ENCODE assay signal across 25 cellular contexts in the genomic region with DNA sequence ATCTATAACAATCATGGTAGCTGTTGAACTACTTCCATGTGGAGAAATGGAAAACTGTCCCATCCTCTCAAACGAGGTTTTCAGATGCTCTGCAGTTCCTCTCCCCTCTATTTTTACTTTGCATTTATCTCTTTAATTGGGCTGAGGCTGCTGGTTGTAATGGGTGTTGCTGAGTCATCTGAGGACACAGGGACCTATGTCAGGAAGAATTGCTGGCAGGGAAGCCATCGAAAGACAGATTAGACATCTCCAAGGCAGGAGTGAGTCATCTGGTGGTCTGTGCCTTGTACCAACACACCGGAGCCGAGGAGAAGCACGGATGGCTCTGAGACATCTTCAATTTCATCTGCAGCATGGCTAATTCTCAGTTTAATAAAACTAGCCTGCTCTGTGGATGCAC.
A peak's percentile ranks its signal among the peaks of the same experiment; 100 is the strongest.
DNase-seq lines count a peak whose midpoint lies in the region; ATAC-seq, FAIRE-seq and TF ChIP-seq lines count a peak whose summit lies in the region.
"Had no signal": no experiment of that assay in that cellular context is flagged by ENCODE, and none has a peak within 500 bp of the region (broad histone marks: within the 10 kb centered on the region; RNA-seq: fewer than 3 reads in every experiment).

No MANE protein-coding gene starts in this region.

- no peak overlapping the region for H2BK5ac ChIP-seq in H1 (ENCODE audit: low read depth, low read length)
- no peak overlapping the region for H2BK5ac ChIP-seq in mesendoderm (ENCODE audit: low read length)

- H2BK120ac ChIP-seq in H1 (replicated peaks; ENCODE audit: low read depth, low read length), result no peak overlapping the region
- H2BK120ac ChIP-seq in mesendoderm (ENCODE audit: low read depth, low read length), result no peak overlapping the region

- H3K4ac ChIP-seq in H1 (replicated peaks; ENCODE audit: insufficient read length, low read depth, low read length) (no peak overlapping the region), mesendoderm (ENCODE audit: low read depth, low read length) (no peak overlapping the region)

- H3K4me1 ChIP-seq in H1 (replicated peaks in 1 of 4; ENCODE audit: control insufficient read depth in 3 of 4, insufficient read depth in 4 of 4, low read length in 3 of 4), result peaks cover 0 to 5% (median 0%) of the 10 kb centered on the region in 4 experiments; a peak in 1 of 7 replicates
- no peaks in the 10 kb centered on the region for H3K4me1 ChIP-seq in mesendoderm (ENCODE audit: control insufficient read depth, low read depth, low read length)
- H3K4me1 ChIP-seq: upper lobe of left lung had no signal

- H3K27ac ChIP-seq in H1 (ENCODE audit: low read depth, low read length) (no peak overlapping the region), mesendoderm (ENCODE audit: low read depth, low read length) (no peak overlapping the region)
- H3K27ac ChIP-seq: GM23248, upper lobe of left lung had no signal

- WGBS in H1 (ENCODE audit: extremely low coverage in 1 of 2, insufficient coverage in 1 of 2, insufficient read length in 1 of 2, insufficient replicate concordance in 2 of 2, low coverage in 1 of 2, low lambda C conversion rate in 2 of 2, missing lambda C conversion rate in 1 of 2), 2 experiments, result 88% methylated on average over 5 of the region's 5 CpGs; no CpG with 5 or more reads in 1 of the 2 experiments
- no CpG with 5 or more reads among the region's 5 CpGs for WGBS in mesendoderm (ENCODE audit: extremely low coverage, insufficient coverage, low lambda C conversion rate)

- no peaks in the 10 kb centered on the region for H3K23me2 ChIP-seq in H1 (ENCODE audit: low read depth, low read length)

- H3K36me3 ChIP-seq in MG63 (no peaks in the 10 kb centered on the region), H1 (ENCODE audit: control insufficient read depth in 2 of 4, insufficient read depth in 4 of 4, low read length in 3 of 4) (no peaks in the 10 kb centered on the region), mesendoderm (ENCODE audit: control insufficient read depth, insufficient read depth, low read length) (no peaks in the 10 kb centered on the region)
- H3K36me3 ChIP-seq: upper lobe of left lung had no signal

- no peak overlapping the region for H4K91ac ChIP-seq in H1 (replicated peaks; ENCODE audit: insufficient read length, low read length)

- ATAC-seq in left lobe of liver, result no peak

- H2AFZ ChIP-seq in H1 (ENCODE audit: low read length), result no peak overlapping the region
- H2AFZ ChIP-seq: GM23248 had no signal

- POLR2A ChIA-PET in H1 (lab: Charles Lee; ENCODE audit: partially characterized antibody), result no interaction called here

- no peak for TF ChIP-seq CTCF in H1 (IDR thresholded peaks at IDR 0.05; ENCODE audit: control extremely low read depth in 1 of 3, insufficient read depth in 1 of 3, low read depth in 1 of 3, low read length in 3 of 3)

- no peak overlapping the region for H4K5ac ChIP-seq in H1 (ENCODE audit: insufficient read length, low read depth, low read length)
- no peak overlapping the region for H4K5ac ChIP-seq in mesendoderm (ENCODE audit: low read length)

- TF ChIP-seq RAD21 in H1 (IDR thresholded peaks at IDR 0.05 in 1 of 2, conservative IDR thresholded peaks at IDR 0.05 in 1 of 2; ENCODE audit: low read depth in 2 of 2, low read length in 2 of 2), result no peak

- H3K79me1 ChIP-seq in H1 (ENCODE audit: low read depth, low read length) (no peaks in the 10 kb centered on the region), mesendoderm (ENCODE audit: low read length) (no peaks in the 10 kb centered on the region)

- CTCF ChIA-PET in H1 (lab: Charles Lee; ENCODE audit: partially characterized antibody), result no interaction called here

- H2AK5ac ChIP-seq in H1 (ENCODE audit: low read depth, low read length), result peak overlapping the region; percentile 75; the same call in 1 of the 2 replicates
- H2AK5ac ChIP-seq in mesendoderm (ENCODE audit: low read length), result no peak overlapping the region

- no peak for TF ChIP-seq EP300 in H1 (IDR thresholded peaks at IDR 0.05; ENCODE audit: borderline replicate concordance in 1 of 2, low read depth in 2 of 2, low read length in 2 of 2)

- DNase-seq in EH (ENCODE audit: low read depth) (peak; percentile 35), MG63 (peak; percentile 4), H1 (ENCODE audit: low read depth in 1 of 2, low spot score in 2 of 2) (no peak), mesendoderm (peak; percentile 53), DMS114 treated with DMSO at 0.1 percent for 48 hours (lab: John Stamatoyannopoulos, UW; ENCODE audit: unreplicated experiment) (no peak), NCI-H1092 treated with DMSO at 0.1 percent for 48 hours (lab: John Stamatoyannopoulos, UW) (no peak), NCI-H2196 (lab: John Stamatoyannopoulos, UW; ENCODE audit: unreplicated experiment) (no peak), left lobe of liver (ENCODE audit: low spot score) (no peak)
- DNase-seq: activated B cell treated with CpG ODN at 0.5 μM for 24 hours; activated CD4-positive, alpha-beta T cell treated with anti-CD3 and anti-CD28 coated beads, Interleukin-2, amount 50 U/mL, for 4 hours; activated CD8-positive, alpha-beta memory T cell treated with anti-CD3 and anti-CD28 coated beads, Interleukin-2, amount 50 U/mL, for 48 hours; aorta; GM23248; KBM-7; kidney glomerular epithelial cell; mesenchymal stem cell; MV-4-11; naive B cell; NCI-H1694 treated with DMSO at 0.1 percent for 48 hours; NCI-H2171; NCI-H526; small intestine; stimulated activated CD4-positive, alpha-beta T cell treated with anti-CD3 and anti-CD28 coated beads, Interleukin-2, amount 100 ng/mL, for 24 hours; upper lobe of left lung had no signal

- no peaks in the 10 kb centered on the region for H3K27me3 ChIP-seq in MG63
- no peaks in the 10 kb centered on the region for H3K27me3 ChIP-seq in H1 (replicated peaks in 1 of 4; ENCODE audit: control insufficient read depth in 3 of 4, extremely low read depth in 1 of 4, insufficient read depth in 3 of 4, low read length in 3 of 4)
- no peaks in the 10 kb centered on the region for H3K27me3 ChIP-seq in mesendoderm (ENCODE audit: insufficient read depth, low read length, poor library complexity)
- H3K27me3 ChIP-seq: upper lobe of left lung had no signal

- H4K8ac ChIP-seq in H1 (ENCODE audit: extremely low read depth, insufficient read depth, low read length) (no peak overlapping the region), mesendoderm (ENCODE audit: low read depth, low read length) (no peak overlapping the region)

- H2BK20ac ChIP-seq in H1 (ENCODE audit: low read length), result no peak overlapping the region

- H3K9ac ChIP-seq in H1 (replicated peaks in 1 of 4; ENCODE audit: extremely low read depth in 1 of 4, low read depth in 3 of 4, low read length in 3 of 4), result no peak overlapping the region
- H3K9ac ChIP-seq in mesendoderm (ENCODE audit: low read length), result no peak overlapping the region
- H3K9ac ChIP-seq: GM23248 had no signal

- no peak for TF ChIP-seq POLR2A in H1 (IDR thresholded peaks at IDR 0.05; ENCODE audit: control extremely low read depth in 1 of 2, low read depth in 2 of 2, low read length in 2 of 2)

- no peaks in the 10 kb centered on the region for H3K9me3 ChIP-seq in MG63
- H3K9me3 ChIP-seq in H1 (ENCODE audit: insufficient read depth in 2 of 2, low read depth in 1 of 2, low read length in 1 of 2), result no peaks in the 10 kb centered on the region
- H3K9me3 ChIP-seq: upper lobe of left lung had no signal

- H3K79me2 ChIP-seq in H1 (ENCODE audit: control insufficient read depth in 1 of 2, insufficient read depth in 2 of 2, low read length in 2 of 2) (no peaks in the 10 kb centered on the region), mesendoderm (ENCODE audit: control insufficient read depth, insufficient read depth, low read length) (no peaks in the 10 kb centered on the region)

- 0 out of 2 replicates have a peak overlapping the region, but pooled peaks have one; percentile 46 for H2BK15ac ChIP-seq in H1 (ENCODE audit: low read length)
- no peak overlapping the region for H2BK15ac ChIP-seq in mesendoderm (replicated peaks; ENCODE audit: low read depth)

- H3K18ac ChIP-seq in H1 (ENCODE audit: extremely low read depth, low read length), result no peak overlapping the region
- H3K18ac ChIP-seq in mesendoderm (ENCODE audit: low read length), result peak overlapping the region; percentile 1

- no peak overlapping the region for H3K56ac ChIP-seq in H1 (replicated peaks; ENCODE audit: insufficient read length, low read depth, low read length)
- no peak overlapping the region for H3K56ac ChIP-seq in mesendoderm (ENCODE audit: low read length)

- H3K4me2 ChIP-seq in H1 (ENCODE audit: insufficient read depth in 1 of 2, low read depth in 2 of 2, low read length in 2 of 2) (no peak overlapping the region), mesendoderm (ENCODE audit: low read length) (no peak overlapping the region)

- H3K4me3 ChIP-seq in MG63 (no peak overlapping the region), H1 (ENCODE audit: extremely low read depth in 1 of 4, insufficient read depth in 2 of 4, low read depth in 3 of 4, low read length in 4 of 4) (no peak overlapping the region), mesendoderm (ENCODE audit: low read length) (no peak overlapping the region)
- H3K4me3 ChIP-seq: GM23248, upper lobe of left lung had no signal

- FAIRE-seq in H1 (lab: Jason Lieb, UNC), result no peak
- FAIRE-seq: GM18507, small intestine had no signal

- no peak overlapping the region for H3K14ac ChIP-seq in H1 (ENCODE audit: insufficient read length)

- no peak overlapping the region for H2BK12ac ChIP-seq in H1 (ENCODE audit: low read depth, low read length)

- no peaks in the 10 kb centered on the region for H4K20me1 ChIP-seq in H1 (replicated peaks in 1 of 2; ENCODE audit: control insufficient read depth in 1 of 2, insufficient read depth in 2 of 2, low read length in 2 of 2)

- H3K23ac ChIP-seq in H1 (ENCODE audit: insufficient read length), result no peak overlapping the region
- peak overlapping the region; percentile 66 for H3K23ac ChIP-seq in mesendoderm (ENCODE audit: low read length)

TF ChIP-seq in H1, 55 proteins besides CTCF, POLR2A, EP300 and RAD21 (continues in another document):
- no peak for TF ChIP-seq SRF (IDR thresholded peaks at IDR 0.05; ENCODE audit: low read depth, low read length)
- no peak for TF ChIP-seq SIN3A (conservative IDR thresholded peaks at IDR 0.05 in 1 of 2, IDR thresholded peaks at IDR 0.05 in 1 of 2; ENCODE audit: low read depth in 1 of 2, low read length in 2 of 2)
- no peak for TF ChIP-seq RFX5 (IDR thresholded peaks at IDR 0.05; ENCODE audit: borderline replicate concordance, low read depth, low read length)
- TF ChIP-seq CBX8 (IDR thresholded peaks at IDR 0.05; ENCODE audit: borderline replicate concordance, low read depth, low read length), result no peak
- TF ChIP-seq, protein P1, sequence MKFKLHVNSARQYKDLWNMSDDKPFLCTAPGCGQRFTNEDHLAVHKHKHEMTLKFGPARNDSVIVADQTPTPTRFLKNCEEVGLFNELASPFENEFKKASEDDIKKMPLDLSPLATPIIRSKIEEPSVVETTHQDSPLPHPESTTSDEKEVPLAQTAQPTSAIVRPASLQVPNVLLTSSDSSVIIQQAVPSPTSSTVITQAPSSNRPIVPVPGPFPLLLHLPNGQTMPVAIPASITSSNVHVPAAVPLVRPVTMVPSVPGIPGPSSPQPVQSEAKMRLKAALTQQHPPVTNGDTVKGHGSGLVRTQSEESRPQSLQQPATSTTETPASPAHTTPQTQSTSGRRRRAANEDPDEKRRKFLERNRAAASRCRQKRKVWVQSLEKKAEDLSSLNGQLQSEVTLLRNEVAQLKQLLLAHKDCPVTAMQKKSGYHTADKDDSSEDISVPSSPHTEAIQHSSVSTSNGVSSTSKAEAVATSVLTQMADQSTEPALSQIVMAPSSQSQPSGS (IDR thresholded peaks at IDR 0.05; ENCODE audit: low read length), result no peak

Comparison
In these comparisons a context has a peak if more than half of its experiments do, and no peak if none do; other contexts are left out.
1. DNase-seq: peak in EH (single experiment), MG63 (single experiment) and mesendoderm (single experiment); none in H1 (0 of 2), DMS114 treated with DMSO at 0.1 percent for 48 hours (single experiment), NCI-H1092 treated with DMSO at 0.1 percent for 48 hours (single experiment), NCI-H2196 (single experiment) and left lobe of liver (single experiment).